Comparison of ENCODE assay signal across 8 cellular contexts in genomic region chr1:209747580-209748262, GRCh38. TPM values are rescaled to one million over a fixed set of nuclear protein-coding genes. Genes with fewer than 3 reads are reported as not detected.
DNase-seq lines count a peak whose midpoint lies in the region; ATAC-seq and TF ChIP-seq lines count a peak whose summit lies in the region.

No MANE protein-coding gene starts in this region.

- H3K27ac ChIP-seq in brain microvascular endothelial cell (no peak overlapping the region), iPS-18a (ENCODE audit: low read length) (no peak overlapping the region)

- H3K4me1 Mint-ChIP-seq in Caco-2 (ENCODE audit: low read depth, unreplicated experiment), result peaks cover 16% of the 10 kb centered on the region

- H3K9me3 Mint-ChIP-seq in Caco-2 (ENCODE audit: unreplicated experiment), result no peaks in the 10 kb centered on the region

- no peak overlapping the region for H3K9ac ChIP-seq in iPS-18a (ENCODE audit: low read length)
- no peak overlapping the region for H3K9ac ChIP-seq in skeletal muscle satellite cell (ENCODE audit: low read depth, low read length)

- no TSS peak for BruUV-seq in Caco-2 (replicated peaks; lab: Mats Ljungman, UMichigan)

- H3K27me3 Mint-ChIP-seq in Caco-2 (ENCODE audit: insufficient read depth, unreplicated experiment), result no peaks in the 10 kb centered on the region

- peak overlapping the region; percentile 53 for H3K27ac Mint-ChIP-seq in Caco-2 (ENCODE audit: unreplicated experiment)

- in situ Hi-C loops in brain microvascular endothelial cell (cut with HindIII; ENCODE audit: low pct_ligation_motif_present, low sequenced_read_pairs), result no loop called here

- CTCF ChIA-PET in Caco-2 (lab: Charles Lee), result interaction anchor here (0.5 to 1.7 kb wide), 6 partner anchors 10 to 178 kb away, joined by 3 to 9 read pairs (median 5); partner anchors contain the start of genes C1orf74 and UTP25

- DNase-seq in Caco-2, result peak; percentile 93 to 96
- DNase-seq in HuH-7 (ENCODE audit: low spot score), result peak; percentile 79
- DNase-seq in UCSD-AML1 (lab: John Stamatoyannopoulos, UW; ENCODE audit: unreplicated experiment), result peak; percentile 87
- DNase-seq in brain microvascular endothelial cell, result peak; percentile 53
- no peak for DNase-seq in NCI-H2196 treated with DMSO at 0.1 percent for 48 hours (lab: John Stamatoyannopoulos, UW; ENCODE audit: unreplicated experiment)

- H3K27me3 ChIP-seq in Caco-2 (replicated peaks; ENCODE audit: control insufficient read depth, insufficient read depth, low read length) (no peaks in the 10 kb centered on the region), brain microvascular endothelial cell (replicated peaks) (no peaks in the 10 kb centered on the region), iPS-18a (ENCODE audit: control insufficient read depth, insufficient read depth, low read length) (peaks cover 18% of the 10 kb centered on the region), skeletal muscle satellite cell (ENCODE audit: control insufficient read depth, insufficient read depth, low read length) (peaks cover 3% of the 10 kb centered on the region)

- POLR2A ChIA-PET in Caco-2 (lab: Charles Lee), result interaction anchor here (1.6 kb wide), 1 partner anchor 37 kb away, joined by 5 read pairs; no protein-coding TSS in a partner anchor

- TF ChIP-seq CTCF in Caco-2 (IDR thresholded peaks at IDR 0.05; ENCODE audit: insufficient read depth in 1 of 2, low read depth in 1 of 2, low read length in 1 of 2, severe bottlenecking in 1 of 2, unreplicated experiment in 1 of 2) (peak; percentile 62 to 83), brain microvascular endothelial cell (IDR thresholded peaks at IDR 0.05; ENCODE audit: low read depth, low read length, missing control alignments) (peak; percentile 84)

- H3K4me3 ChIP-seq in Caco-2 (ENCODE audit: low read depth, low read length) (no peak overlapping the region), brain microvascular endothelial cell (ENCODE audit: low read depth, low read length) (peak overlapping the region; percentile 40), iPS-18a (ENCODE audit: low read length) (peak overlapping the region; percentile 17), skeletal muscle satellite cell (ENCODE audit: low read length) (peak overlapping the region; percentile 57)

- no peaks in the 10 kb centered on the region for H3K36me3 Mint-ChIP-seq in Caco-2 (ENCODE audit: insufficient read depth, unreplicated experiment)

- peak overlapping the region; percentile 73 for H3K4me2 ChIP-seq in skeletal muscle satellite cell (ENCODE audit: low read length)

- intact Hi-C loops in Caco-2 (cut with micrococcal nuclease; ENCODE audit: unreplicated experiment), result loop anchor here (1.0 to 2.0 kb wide), 7 partner anchors 23 to 179 kb away; no protein-coding TSS in a partner anchor

- H3K9me3 ChIP-seq in Caco-2 (no peaks in the 10 kb centered on the region), iPS-18a (ENCODE audit: control insufficient read depth, low read depth, low read length) (no peaks in the 10 kb centered on the region), skeletal muscle satellite cell (replicated peaks; ENCODE audit: low read length) (no peaks in the 10 kb centered on the region)

- no peaks in the 10 kb centered on the region for H3K36me3 ChIP-seq in Caco-2 (ENCODE audit: control insufficient read depth, insufficient read depth, low read length)
- H3K36me3 ChIP-seq in brain microvascular endothelial cell (replicated peaks), result no peaks in the 10 kb centered on the region
- no peaks in the 10 kb centered on the region for H3K36me3 ChIP-seq in iPS-18a (ENCODE audit: control insufficient read depth, low read depth, low read length)
- H3K36me3 ChIP-seq in skeletal muscle satellite cell (ENCODE audit: insufficient read depth, low read length), result no peaks in the 10 kb centered on the region

- peak overlapping the region; percentile 51 for H3K4me3 Mint-ChIP-seq in Caco-2 (ENCODE audit: unreplicated experiment)

- peaks cover 19% of the 10 kb centered on the region for H3K4me1 ChIP-seq in Caco-2
- H3K4me1 ChIP-seq in iPS-18a (ENCODE audit: control insufficient read depth, low read depth, low read length), result peaks cover 10% of the 10 kb centered on the region
- H3K4me1 ChIP-seq in skeletal muscle satellite cell (ENCODE audit: control insufficient read depth, insufficient read depth, low read length), result peaks cover 14% of the 10 kb centered on the region

- peak; percentile 70 for ATAC-seq in GM21528 (IDR thresholded peaks at IDR 0.05; ENCODE audit: low FRiP score, unreplicated experiment)

RNA-seq across cellular contexts. Expression of gene TRAF3IP3, which starts 8.1 kb away (rescaled TPM):
- total RNA-seq in Caco-2 (2022), result not detected in 2 replicates
- not detected in 2 replicates for total RNA-seq in skeletal muscle satellite cell (2012; rRNA removed)

RNA-seq across cellular contexts. Expression of gene C1orf74, which starts 36.6 kb away (rescaled TPM):
- total RNA-seq in Caco-2 (2022), result 4.5 TPM in 2 replicates
- total RNA-seq in skeletal muscle satellite cell (2012; rRNA removed), result 2.8 TPM in 2 replicates

RNA-seq across cellular contexts. Expression of gene HSD11B1, which starts 43.1 kb away (rescaled TPM):
- not detected in 2 replicates for total RNA-seq in Caco-2 (2022)
- total RNA-seq in skeletal muscle satellite cell (2012; rRNA removed), result 3.8 and 40.0 TPM in 2 replicates

RNA-seq across cellular contexts. Expression of gene IRF6, which starts 58.2 kb away (rescaled TPM):
- total RNA-seq in Caco-2 (2022), result 27.3 and 30.3 TPM in 2 replicates
- total RNA-seq in skeletal muscle satellite cell (2012; rRNA removed), result 0.25 TPM in 1 of 2 replicates, not detected in the other
